In the genomic region with DNA sequence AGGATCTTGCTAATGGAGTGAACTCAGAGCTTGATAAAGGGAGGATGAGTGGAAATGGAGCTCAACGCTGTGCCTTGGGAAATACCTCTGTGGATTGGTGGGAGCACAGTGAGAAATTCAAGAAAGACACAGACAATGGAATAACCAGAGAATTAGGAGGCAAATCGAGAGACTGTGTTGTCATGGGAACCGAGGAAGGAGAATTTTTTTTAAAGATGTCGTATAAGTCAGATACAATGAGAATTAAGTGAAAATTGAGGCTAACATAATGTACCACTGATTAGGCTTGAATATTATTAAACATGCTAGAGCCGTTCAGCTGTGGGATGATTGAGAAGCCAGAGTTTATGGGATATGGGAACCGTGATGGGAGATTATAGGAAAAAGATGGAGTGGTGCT, we compare ENCODE assay signal across 17 cellular contexts.
DNase-seq lines count a peak whose midpoint lies in the region; ATAC-seq and TF ChIP-seq lines count a peak whose summit lies in the region.
"Had no signal": no experiment of that assay in that cellular context is flagged by ENCODE, and none has a peak within 500 bp of the region (broad histone marks: within the 10 kb centered on the region; RNA-seq: fewer than 3 reads in every experiment).

No MANE protein-coding gene starts in this region.

- H3K79me2 ChIP-seq in DND-41 (ENCODE audit: insufficient read depth, low read length): peaks cover 93% of the 10 kb centered on the region
- H3K79me2 ChIP-seq in SU-DHL-6 (ENCODE audit: insufficient read depth, low read length): peaks cover 91% of the 10 kb centered on the region
- H3K79me2 ChIP-seq in osteoblast (ENCODE audit: insufficient read depth, low read length): peaks cover 91% of the 10 kb centered on the region

- peaks cover 13% of the 10 kb centered on the region for H3K9me3 ChIP-seq in BLaER1
- no peaks in the 10 kb centered on the region for H3K9me3 ChIP-seq in DND-41 (ENCODE audit: insufficient read depth, low read length, severe bottlenecking)
- H3K9me3 ChIP-seq in SU-DHL-6 (ENCODE audit: insufficient read depth, low read length): no peaks in the 10 kb centered on the region; the same call in 1 of the 2 replicates
- no peaks in the 10 kb centered on the region for H3K9me3 ChIP-seq in osteoblast (ENCODE audit: low read depth, low read length)

- H3K27ac ChIP-seq in BLaER1: no peak overlapping the region
- H3K27ac ChIP-seq in DND-41 (ENCODE audit: low read length): peak overlapping the region; percentile 46
- peak overlapping the region; percentile 100 for H3K27ac ChIP-seq in SU-DHL-6 (ENCODE audit: low read depth, low read length)
- no peak overlapping the region for H3K27ac ChIP-seq in osteoblast (ENCODE audit: low read depth, low read length)
- H3K27ac ChIP-seq: C4-2B, HL-60 had no signal

- no peaks in the 10 kb centered on the region for H3K27me3 ChIP-seq in BLaER1
- H3K27me3 ChIP-seq in DND-41 (ENCODE audit: insufficient read depth, low read length, poor library complexity): no peaks in the 10 kb centered on the region
- H3K27me3 ChIP-seq in SU-DHL-6 (ENCODE audit: low read length): no peaks in the 10 kb centered on the region
- H3K27me3 ChIP-seq in osteoblast (ENCODE audit: insufficient read depth, low read length): no peaks in the 10 kb centered on the region

- no peaks in the 10 kb centered on the region for H3K9me3 Mint-ChIP-seq in progenitor cell of endocrine pancreas (ENCODE audit: low read depth)
- H3K9me3 Mint-ChIP-seq: GM23338, H9 had no signal

- no peaks in the 10 kb centered on the region for H3K36me3 Mint-ChIP-seq in progenitor cell of endocrine pancreas (ENCODE audit: insufficient read depth)

- no peaks in the 10 kb centered on the region for H3K4me1 Mint-ChIP-seq in progenitor cell of endocrine pancreas (ENCODE audit: low read depth)

- H2AFZ ChIP-seq in DND-41 (ENCODE audit: low read depth, low read length) (no peak overlapping the region), SU-DHL-6 (ENCODE audit: low read depth, low read length, severe bottlenecking) (no peak overlapping the region), osteoblast (ENCODE audit: low read length) (no peak overlapping the region)
- H2AFZ ChIP-seq: GM23338 had no signal

- no peak overlapping the region for H3K4me3 ChIP-seq in BLaER1
- H3K4me3 ChIP-seq in DND-41 (ENCODE audit: low read depth in 1 of 2, low read length in 2 of 2): no peak overlapping the region
- no peak overlapping the region for H3K4me3 ChIP-seq in SU-DHL-6 (ENCODE audit: insufficient read depth, low read length, poor library complexity, severe bottlenecking)
- H3K4me3 ChIP-seq in osteoblast (ENCODE audit: insufficient read depth, low read length): no peak overlapping the region
- H3K4me3 ChIP-seq: GM23338 had no signal

- H3K9ac ChIP-seq in BLaER1: no peak overlapping the region
- no peak overlapping the region for H3K9ac ChIP-seq in DND-41 (ENCODE audit: low read depth, low read length)
- peak overlapping the region; percentile 18; the same call in 1 of the 2 replicates for H3K9ac ChIP-seq in SU-DHL-6 (ENCODE audit: low read length)

- H3K27me3 Mint-ChIP-seq in progenitor cell of endocrine pancreas: no peaks in the 10 kb centered on the region
- H3K27me3 Mint-ChIP-seq: B cell; CD4-positive, alpha-beta memory T cell had no signal

- TF ChIP-seq CTCF in DND-41 (IDR thresholded peaks at IDR 0.05; ENCODE audit: borderline replicate concordance, extremely low read depth, low read length, poor library complexity, severe bottlenecking): no peak
- TF ChIP-seq CTCF in SU-DHL-6 (IDR thresholded peaks at IDR 0.05; ENCODE audit: insufficient read depth, low read length, poor library complexity, severe bottlenecking): no peak
- TF ChIP-seq CTCF in osteoblast (IDR thresholded peaks at IDR 0.05; ENCODE audit: extremely low read depth, low read depth, low read length): no peak
- TF ChIP-seq CTCF in progenitor cell of endocrine pancreas (IDR thresholded peaks at IDR 0.05; ENCODE audit: unreplicated experiment): no peak

- H3F3A ChIP-seq in SU-DHL-6 (ENCODE audit: insufficient read depth): peaks cover 57% of the 10 kb centered on the region

- H3K4me1 ChIP-seq in BLaER1 (peaks cover 69% of the 10 kb centered on the region), DND-41 (ENCODE audit: insufficient read depth, low read length) (peaks cover 45% of the 10 kb centered on the region), osteoblast (ENCODE audit: insufficient read depth, low read length) (peaks cover 12% of the 10 kb centered on the region)

- DNase-seq in DND-41: no peak
- peak; percentile 72 for DNase-seq in osteoblast (ENCODE audit: insufficient read length, low spot score, missing footprints)
- DNase-seq in NCI-H146 treated with DMSO at 0.1 percent for 48 hours (lab: John Stamatoyannopoulos, UW; ENCODE audit: unreplicated experiment): no peak
- DNase-seq in progenitor cell of endocrine pancreas (ENCODE audit: low spot score, unreplicated experiment): no peak
- DNase-seq: CD4-positive, alpha-beta memory T cell; DMS153; DMS79; GF-D8; H9; IMR-90; KBM-7 had no signal

- H4K20me1 ChIP-seq in BLaER1: no peaks in the 10 kb centered on the region
- H4K20me1 ChIP-seq in DND-41 (ENCODE audit: insufficient read depth, low read length): peaks cover 5% of the 10 kb centered on the region; the same call in 1 of the 2 replicates
- H4K20me1 ChIP-seq in SU-DHL-6 (ENCODE audit: low read depth, low read length): no peaks in the 10 kb centered on the region
- peaks cover 46% of the 10 kb centered on the region for H4K20me1 ChIP-seq in osteoblast (ENCODE audit: insufficient read depth, low read length)

- H3K27ac Mint-ChIP-seq in progenitor cell of endocrine pancreas: no peak overlapping the region
- H3K27ac Mint-ChIP-seq: B cell, GM23338, H9 had no signal

- no peak for ATAC-seq in DND-41 (ENCODE audit: insufficient read depth, low read depth)

- H3K4me2 ChIP-seq in BLaER1: peak overlapping the region; percentile 66
- no peak overlapping the region for H3K4me2 ChIP-seq in DND-41 (ENCODE audit: insufficient read depth, low read length)
- H3K4me2 ChIP-seq in SU-DHL-6 (ENCODE audit: low read depth, low read length, poor library complexity, severe bottlenecking): peak overlapping the region; percentile 47
- no peak overlapping the region for H3K4me2 ChIP-seq in osteoblast (ENCODE audit: insufficient read depth, low read length)
- H3K4me2 ChIP-seq: GM23338 had no signal

- no peak overlapping the region for H3K4me3 Mint-ChIP-seq in progenitor cell of endocrine pancreas (ENCODE audit: low read depth)
- H3K4me3 Mint-ChIP-seq: B cell, GM23338, H9 had no signal

- no peaks in the 10 kb centered on the region for H3K36me3 ChIP-seq in BLaER1
- H3K36me3 ChIP-seq in DND-41 (ENCODE audit: insufficient read depth, low read length): no peaks in the 10 kb centered on the region
- no peaks in the 10 kb centered on the region for H3K36me3 ChIP-seq in SU-DHL-6 (ENCODE audit: low read length)
- H3K36me3 ChIP-seq in osteoblast (ENCODE audit: insufficient read depth, low read length): no peaks in the 10 kb centered on the region

- H3K9me2 ChIP-seq in SU-DHL-6 (replicated peaks; ENCODE audit: insufficient read depth, low read length): no peaks in the 10 kb centered on the region

Comparison
In these comparisons a context has a peak if more than half of its experiments do, and no peak if none do; other contexts are left out.
1. H3K27ac ChIP-seq: peak in DND-41 (single experiment) and SU-DHL-6 (single experiment); none in BLaER1 (single experiment) and osteoblast (single experiment).
2. H3K4me2 ChIP-seq: peak in BLaER1 (single experiment) and SU-DHL-6 (single experiment); none in DND-41 (single experiment) and osteoblast (single experiment).